8 cellular contexts compared by ENCODE assay signal in genomic region chr7:17369686-17370426, GRCh38.
DNase-seq lines count a peak whose midpoint lies in the region; ATAC-seq and TF ChIP-seq lines count a peak whose summit lies in the region.

No MANE protein-coding gene starts in this region.

- peaks cover 2% of the 10 kb centered on the region for H3K27me3 Mint-ChIP-seq in GM23338 (ENCODE audit: insufficient read depth, low read depth, poor library complexity)

- TF ChIP-seq CTCF in GM23338 (conservative IDR thresholded peaks at IDR 0.05; ENCODE audit: low read depth in 2 of 2) (no peak), foreskin keratinocyte (conservative IDR thresholded peaks at IDR 0.05) (no peak)

- H3K4me1 ChIP-seq in GM23338 (ENCODE audit: insufficient read depth) = no peaks in the 10 kb centered on the region
- peaks cover 30% of the 10 kb centered on the region for H3K4me1 ChIP-seq in foreskin keratinocyte
- peaks cover 49% of the 10 kb centered on the region for H3K4me1 ChIP-seq in skeletal muscle satellite cell (ENCODE audit: control insufficient read depth, insufficient read depth, low read length)

- no peaks in the 10 kb centered on the region for H3K4me1 Mint-ChIP-seq in GM23338

- H3K4me3 ChIP-seq in GM23338 (no peak overlapping the region), skeletal muscle satellite cell (ENCODE audit: low read length) (no peak overlapping the region)

- H3K79me2 ChIP-seq in GM23338 (replicated peaks; ENCODE audit: insufficient read depth) = no peaks in the 10 kb centered on the region

- DNase-seq in GM23338 (ENCODE audit: low spot score) (peak; percentile 17), SKM-1 (lab: John Stamatoyannopoulos, UW; ENCODE audit: unreplicated experiment) (peak; percentile 95), foreskin keratinocyte (peak; percentile 63 to 80), NCI-H187 treated with DMSO at 0.1 percent for 48 hours (lab: John Stamatoyannopoulos, UW) (no peak), NCI-H524 (lab: John Stamatoyannopoulos, UW) (no peak), activated gamma-delta T cell treated with Interleukin-2 at 50 U/mL for 16 hours (no peak), COLO829 (ENCODE audit: low spot score) (no peak)

- H2AFZ ChIP-seq in GM23338 = no peak overlapping the region

- H3K27ac ChIP-seq in GM23338 (ENCODE audit: low read depth) (no peak overlapping the region), foreskin keratinocyte (no peak overlapping the region)

- H4K20me1 ChIP-seq in GM23338 (replicated peaks; ENCODE audit: insufficient read depth) = no peaks in the 10 kb centered on the region

- H3K27me3 ChIP-seq in GM23338 (ENCODE audit: insufficient read depth) = no peaks in the 10 kb centered on the region
- no peaks in the 10 kb centered on the region for H3K27me3 ChIP-seq in foreskin keratinocyte
- no peaks in the 10 kb centered on the region for H3K27me3 ChIP-seq in skeletal muscle satellite cell (ENCODE audit: control insufficient read depth, insufficient read depth, low read length)

- H3K36me3 ChIP-seq in GM23338 (ENCODE audit: insufficient read depth) = no peaks in the 10 kb centered on the region
- no peaks in the 10 kb centered on the region for H3K36me3 ChIP-seq in skeletal muscle satellite cell (ENCODE audit: insufficient read depth, low read length)

- H3K4me3 Mint-ChIP-seq in GM23338 = no peak overlapping the region

- peak overlapping the region; percentile 69 for H3K9ac ChIP-seq in skeletal muscle satellite cell (ENCODE audit: low read depth, low read length)

- H3K9me3 Mint-ChIP-seq in GM23338 = no peaks in the 10 kb centered on the region

- ATAC-seq in GM23338 = no peak
- peak; percentile 31 for ATAC-seq in foreskin keratinocyte

- H3K9me3 ChIP-seq in skeletal muscle satellite cell (replicated peaks; ENCODE audit: low read length) = no peaks in the 10 kb centered on the region

- no peak overlapping the region for H3K27ac Mint-ChIP-seq in GM23338

- H3K36me3 Mint-ChIP-seq in GM23338 (ENCODE audit: low read depth) = no peaks in the 10 kb centered on the region

- no peaks in the 10 kb centered on the region for H3F3A ChIP-seq in GM23338 (replicated peaks; ENCODE audit: low read depth)

- no peaks in the 10 kb centered on the region for H3K9me2 ChIP-seq in GM23338 (ENCODE audit: insufficient read depth)

- no peak overlapping the region for H3K4me2 ChIP-seq in GM23338
- H3K4me2 ChIP-seq in skeletal muscle satellite cell (ENCODE audit: low read length) = peak overlapping the region; percentile 42

TF ChIP-seq in GM23338, 12 proteins besides CTCF, POLR2A, EP300 and RAD21 (continues in another document):
- TF ChIP-seq JUNB (IDR thresholded peaks at IDR 0.05; ENCODE audit: unreplicated experiment) (no peak), ZNF114 (CRISPR knock-in tag; IDR thresholded peaks at IDR 0.05) (no peak), NANOG (IDR thresholded peaks at IDR 0.05; ENCODE audit: borderline replicate concordance) (no peak), CREB1 (CRISPR knock-in tag; IDR thresholded peaks at IDR 0.05; ENCODE audit: low read depth) (no peak), ETS1 (IDR thresholded peaks at IDR 0.05) (no peak), EZH2phosphoT487 (IDR thresholded peaks at IDR 0.05; ENCODE audit: unreplicated experiment) (no peak), STAT1 (IDR thresholded peaks at IDR 0.05; ENCODE audit: unreplicated experiment) (no peak), ZNF462 (CRISPR knock-in tag; IDR thresholded peaks at IDR 0.05) (no peak), POLR2AphosphoS5 (IDR thresholded peaks at IDR 0.05; ENCODE audit: low read depth) (no peak), ZNF331 (CRISPR knock-in tag; IDR thresholded peaks at IDR 0.05; ENCODE audit: low read depth) (no peak), EZH2 (IDR thresholded peaks at IDR 0.05; ENCODE audit: low read depth, unreplicated experiment) (no peak)

Comparison
In these comparisons a context has a peak if more than half of its experiments do, and no peak if none do; other contexts are left out.
1. DNase-seq: peak in GM23338 (single experiment), SKM-1 (single experiment) and foreskin keratinocyte (2 of 2); none in NCI-H187 treated with DMSO at 0.1 percent for 48 hours (single experiment), NCI-H524 (0 of 2), activated gamma-delta T cell treated with Interleukin-2 at 50 U/mL for 16 hours (single experiment) and COLO829 (single experiment).